17 cellular contexts compared by ENCODE assay signal in genomic region chr4:150546286-150546685, GRCh38. TPM values are rescaled to one million over a fixed set of nuclear protein-coding genes. Genes with fewer than 3 reads are reported as not detected.
DNase-seq lines count a peak whose midpoint lies in the region; ATAC-seq, FAIRE-seq and TF ChIP-seq lines count a peak whose summit lies in the region.
"Had no signal": no experiment of that assay in that cellular context is flagged by ENCODE, and none has a peak within 500 bp of the region (broad histone marks: within the 10 kb centered on the region; RNA-seq: fewer than 3 reads in every experiment).

No MANE protein-coding gene starts in this region.

- H3K4me2 ChIP-seq in K562 (ENCODE audit: insufficient read depth, low read length): no peak overlapping the region
- H3K4me2 ChIP-seq in neural progenitor cell: peak overlapping the region; percentile 77
- H3K4me2 ChIP-seq: BLaER1 had no signal

- peaks cover 36% of the 10 kb centered on the region for H3K4me1 Mint-ChIP-seq in neural progenitor cell

- H3K9me1 ChIP-seq in K562 (ENCODE audit: control insufficient read depth, insufficient read depth, low read length): no peaks in the 10 kb centered on the region

- H3K9me3 Mint-ChIP-seq in neural progenitor cell: no peaks in the 10 kb centered on the region
- H3K9me3 Mint-ChIP-seq: CD8-positive, alpha-beta memory T cell; H9 had no signal

- no peak for TF ChIP-seq EP300 in K562 (IDR thresholded peaks at IDR 0.05; ENCODE audit: low read length)

- no peaks in the 10 kb centered on the region for H3K36me3 ChIP-seq in A673 (ENCODE audit: insufficient read depth, low read length, poor library complexity, severe bottlenecking)
- no peaks in the 10 kb centered on the region for H3K36me3 ChIP-seq in HAP-1 (replicated peaks)
- H3K36me3 ChIP-seq in K562 (ENCODE audit: control insufficient read depth, insufficient read depth, low read length): no peaks in the 10 kb centered on the region
- peaks cover 7% of the 10 kb centered on the region for H3K36me3 ChIP-seq in neural progenitor cell
- H3K36me3 ChIP-seq: BLaER1 had no signal

- no peak overlapping the region for H3K4me3 Mint-ChIP-seq in neural progenitor cell
- H3K4me3 Mint-ChIP-seq: CD8-positive, alpha-beta memory T cell; H9 had no signal

- H4K20me1 ChIP-seq in K562 (replicated peaks; ENCODE audit: control insufficient read depth, insufficient read depth, low read length) (no peaks in the 10 kb centered on the region), neural progenitor cell (ENCODE audit: low read depth) (no peaks in the 10 kb centered on the region)
- H4K20me1 ChIP-seq: BLaER1 had no signal

- TF ChIP-seq CTCF in A673 (conservative IDR thresholded peaks at IDR 0.05; ENCODE audit: low read depth, low read length) (no peak), K562 (IDR thresholded peaks at IDR 0.05 in 2 of 3, conservative IDR thresholded peaks at IDR 0.05 in 1 of 3; ENCODE audit: insufficient read depth in 2 of 3, low read depth in 1 of 3, low read length in 3 of 3) (no peak), neural progenitor cell (IDR thresholded peaks at IDR 0.05) (no peak)

- H3K4me1 ChIP-seq in A673 (ENCODE audit: insufficient read depth, low read length, poor library complexity, severe bottlenecking): peaks cover 24% of the 10 kb centered on the region
- peaks cover 51% of the 10 kb centered on the region for H3K4me1 ChIP-seq in HAP-1
- peaks cover 3 to 47% of the 10 kb centered on the region in 2 experiments; a peak in 4 of 5 replicates for H3K4me1 ChIP-seq in K562 (replicated peaks in 1 of 2; ENCODE audit: control insufficient read depth in 2 of 2, insufficient read depth in 2 of 2, low read length in 2 of 2)
- peaks cover 76% of the 10 kb centered on the region for H3K4me1 ChIP-seq in neural progenitor cell
- H3K4me1 ChIP-seq: BLaER1, Caco-2 had no signal

- intact Hi-C loops in A673 (cut with micrococcal nuclease; ENCODE audit: unreplicated experiment): no loop called here
- intact Hi-C loops in K562 (cut with micrococcal nuclease): no loop called here

- peak overlapping the region; percentile 26 for H2AFZ ChIP-seq in K562 (ENCODE audit: low read depth, low read length)
- no peak overlapping the region for H2AFZ ChIP-seq in neural progenitor cell (replicated peaks)
- H2AFZ ChIP-seq: GM23248 had no signal

- no peak overlapping the region for H3K27ac ChIP-seq in A673 (ENCODE audit: low read depth, low read length, poor library complexity, severe bottlenecking)
- H3K27ac ChIP-seq in K562 (ENCODE audit: extremely low read depth, low read depth, low read length): peak overlapping the region; percentile 30; the same call in 2 of the 3 replicates
- H3K27ac ChIP-seq in neural progenitor cell: peak overlapping the region; percentile 91
- H3K27ac ChIP-seq: 22Rv1, BLaER1, GM23248, HL-60 had no signal

- H3K36me3 Mint-ChIP-seq in neural progenitor cell: no peaks in the 10 kb centered on the region
- H3K36me3 Mint-ChIP-seq: CD8-positive, alpha-beta memory T cell had no signal

- in situ Hi-C loops in HAP-1 (cut with MboI; ENCODE audit: low sequenced_read_pairs): no loop called here
- in situ Hi-C loops in K562 (cut with MboI): no loop called here

- no peak overlapping the region for H3K4me3 ChIP-seq in A673 (ENCODE audit: low read depth, low read length, poor library complexity, severe bottlenecking)
- H3K4me3 ChIP-seq in HAP-1: no peak overlapping the region
- H3K4me3 ChIP-seq in K562: no peak overlapping the region
- H3K4me3 ChIP-seq in neural progenitor cell: peak overlapping the region; percentile 34
- H3K4me3 ChIP-seq: BLaER1, GM23248 had no signal

- peak; percentile 32 for FAIRE-seq in K562 (lab: Jason Lieb, UNC)
- FAIRE-seq: GM18507 had no signal

- DNase-seq in A673 (ENCODE audit: low spot score) (peak; percentile 23), HAP-1 (ENCODE audit: low spot score in 2 of 2) (peak; percentile 71 to 99), K562 (ENCODE audit: extremely low read depth in 1 of 4, low spot score in 3 of 4) (no peak), neural progenitor cell (ENCODE audit: low spot score) (peak; percentile 83), hypothalamus (lab: John Stamatoyannopoulos, UW) (no peak), DMS114 treated with DMSO at 0.1 percent for 48 hours (lab: John Stamatoyannopoulos, UW; ENCODE audit: unreplicated experiment) (no peak)
- no peak for DNase-seq in activated CD8-positive, alpha-beta memory T cell treated with anti-CD3 and anti-CD28 coated beads, Interleukin-2, amount 50 U/mL, for 4 hours
- DNase-seq: AML-193; Caco-2; CD8-positive, alpha-beta memory T cell; GM23248; H9 had no signal

- H3K79me2 ChIP-seq in K562 (ENCODE audit: control insufficient read depth, insufficient read depth, low read length) (no peaks in the 10 kb centered on the region), neural progenitor cell (ENCODE audit: low read depth) (peaks cover 36% of the 10 kb centered on the region)

- POLR2A ChIA-PET in A673 (lab: Charles Lee; ENCODE audit: low non-redundant PET) (no interaction called here), K562 (lab: Yijun Ruan, JAX) (no interaction called here)

- CTCF ChIA-PET in A673 (lab: Charles Lee): no interaction called here
- CTCF ChIA-PET in K562 (lab: Yijun Ruan, JAX; ENCODE audit: low intra/inter-chr PET ratio): no interaction called here

- peaks cover 53% of the 10 kb centered on the region for H3F3A ChIP-seq in neural progenitor cell (ENCODE audit: low read depth)

- WGBS in K562 (ENCODE audit: insufficient coverage, low coverage, missing lambda C conversion rate): 69% methylated on average over 2 of the region's 2 CpGs

- TF ChIP-seq POLR2A in K562 (conservative IDR thresholded peaks at IDR 0.05): no peak

- H3K27me3 ChIP-seq in A673 (replicated peaks; ENCODE audit: insufficient read depth, low read depth, low read length, poor library complexity) (no peaks in the 10 kb centered on the region), HAP-1 (ENCODE audit: low read depth) (no peaks in the 10 kb centered on the region), K562 (ENCODE audit: control insufficient read depth in 2 of 2, insufficient read depth in 2 of 2, low read length in 2 of 2) (no peaks in the 10 kb centered on the region), neural progenitor cell (no peaks in the 10 kb centered on the region)
- H3K27me3 ChIP-seq: BLaER1 had no signal

- no peaks in the 10 kb centered on the region for H3K9me3 ChIP-seq in A673 (ENCODE audit: low read depth, low read length, poor library complexity, severe bottlenecking)
- H3K9me3 ChIP-seq in HAP-1: no peaks in the 10 kb centered on the region
- H3K9me3 ChIP-seq in K562 (replicated peaks; ENCODE audit: control insufficient read depth, insufficient read depth, low read depth, low read length): no peaks in the 10 kb centered on the region
- no peaks in the 10 kb centered on the region for H3K9me3 ChIP-seq in neural progenitor cell (ENCODE audit: low read depth)
- H3K9me3 ChIP-seq: BLaER1, Caco-2 had no signal

- H3K27me3 Mint-ChIP-seq in neural progenitor cell (ENCODE audit: insufficient read depth, low read depth): no peaks in the 10 kb centered on the region
- H3K27me3 Mint-ChIP-seq: CD8-positive, alpha-beta memory T cell had no signal

- no TSS peak for BruUV-seq in A673 (replicated peaks; lab: Mats Ljungman, UMichigan)
- BruUV-seq in K562 (replicated peaks; lab: Mats Ljungman, UMichigan): no TSS peak

- peak; percentile 29 for ATAC-seq in K562
- ATAC-seq in HG03378 (IDR thresholded peaks at IDR 0.05; ENCODE audit: unreplicated experiment): no peak

- H3K27ac Mint-ChIP-seq in neural progenitor cell: peak overlapping the region; percentile 59
- H3K27ac Mint-ChIP-seq: CD8-positive, alpha-beta memory T cell had no signal

- no peak for TF ChIP-seq RAD21 in K562 (CRISPR knock-in tag; conservative IDR thresholded peaks at IDR 0.05 in 1 of 2, IDR thresholded peaks at IDR 0.05 in 1 of 2)

- H3K9ac ChIP-seq in K562 (ENCODE audit: insufficient read depth in 1 of 2, low read depth in 2 of 2, low read length in 2 of 2): no peak overlapping the region
- no peak overlapping the region for H3K9ac ChIP-seq in neural progenitor cell
- H3K9ac ChIP-seq: BLaER1, GM23248 had no signal

TF ChIP-seq in K562, 482 proteins besides CTCF, POLR2A, EP300 and RAD21 (continues in another document):
- TF ChIP-seq SMARCA4 (IDR thresholded peaks at IDR 0.05): no peak
- no peak for TF ChIP-seq ZNF445 (CRISPR knock-in tag; IDR thresholded peaks at IDR 0.05; ENCODE audit: low read depth)
- no peak for TF ChIP-seq NR4A1 (CRISPR knock-in tag; IDR thresholded peaks at IDR 0.05)
- no peak for TF ChIP-seq NR4A1 (tag; IDR thresholded peaks at IDR 0.05)

RNA-seq across cellular contexts. Expression of gene MAB21L2, which starts 35.7 kb away (rescaled TPM):
- total RNA-seq in A673 (2021) (not detected in 2 replicates), K562 (2014; rRNA removed) (not detected in 2 replicates), K562 (2014; rRNA removed; fragmentation: Illumina TruSeq; extraction: Trizol) (not detected in 2 replicates), K562 (2015; rRNA removed; fragmentation: Illumina TruSeq; extraction: Trizol) (not detected in 2 replicates), K562 (2021) (not detected in 2 replicates), neural progenitor cell (ENCODE audit: low replicate concordance) (38.3 and 42.1 TPM in 2 replicates)
- total RNA-seq in K562 (2011; cell fraction: chromatin; rRNA removed; ENCODE audit: low replicate concordance): not detected in 2 replicates
- not detected in 2 replicates for total RNA-seq in K562 (2011; cell fraction: nucleolus; rRNA removed)
- total RNA-seq in K562 (2011; cell fraction: nucleoplasm; rRNA removed): not detected in 2 replicates
- polyA plus RNA-seq in K562 (2011; rRNA removed) (not detected in 2 replicates), K562 (2014; fragmentation: Illumina TruSeq; extraction: Trizol) (not detected in 2 replicates), K562 (2014; fragmentation: Nextera tagmentation; extraction: Ambion mirVana) (not detected), K562 (2014; rRNA removed) (not detected in 2 replicates)
- polyA plus RNA-seq in K562 (2011; cell fraction: cytosol; rRNA removed): not detected in 2 replicates
- not detected in 2 replicates for polyA plus RNA-seq in K562 (2011; cell fraction: nucleus; rRNA removed)
- 0.03 TPM in 1 of 2 replicates, not detected in the other for polyA plus RNA-seq in K562 (2012)
- not detected in 2 replicates for polyA minus RNA-seq in K562 (2011; rRNA and poly(A)+ RNA removed)
- not detected in 2 replicates for polyA minus RNA-seq in K562 (2011; cell fraction: cytosol; rRNA and poly(A)+ RNA removed)
- polyA minus RNA-seq in K562 (2011; cell fraction: nucleus; rRNA and poly(A)+ RNA removed): not detected in 2 replicates
- total RNA-seq: Caco-2; CD8-positive, alpha-beta memory T cell; GM23248; H9 had no signal
- polyA plus RNA-seq: CD8-positive, alpha-beta memory T cell; GM23248 had no signal

Comparison
In these comparisons a context has a peak if more than half of its experiments do, and no peak if none do; other contexts are left out.
1. DNase-seq: peak in A673 (single experiment), HAP-1 (2 of 2) and neural progenitor cell (single experiment); none in K562 (0 of 4), activated CD8-positive, alpha-beta memory T cell treated with anti-CD3 and anti-CD28 coated beads, Interleukin-2, amount 50 U/mL, for 4 hours (single experiment), hypothalamus (0 of 51) and DMS114 treated with DMSO at 0.1 percent for 48 hours (single experiment).
2. RNA of gene MAB21L2, which starts 35.7 kb away (total RNA-seq): 38.3 to 42.1 TPM in neural progenitor cell; not detected in A673 and not detected in K562; every median in the first group is over 10 times any median in the second.